In the genomic region with DNA sequence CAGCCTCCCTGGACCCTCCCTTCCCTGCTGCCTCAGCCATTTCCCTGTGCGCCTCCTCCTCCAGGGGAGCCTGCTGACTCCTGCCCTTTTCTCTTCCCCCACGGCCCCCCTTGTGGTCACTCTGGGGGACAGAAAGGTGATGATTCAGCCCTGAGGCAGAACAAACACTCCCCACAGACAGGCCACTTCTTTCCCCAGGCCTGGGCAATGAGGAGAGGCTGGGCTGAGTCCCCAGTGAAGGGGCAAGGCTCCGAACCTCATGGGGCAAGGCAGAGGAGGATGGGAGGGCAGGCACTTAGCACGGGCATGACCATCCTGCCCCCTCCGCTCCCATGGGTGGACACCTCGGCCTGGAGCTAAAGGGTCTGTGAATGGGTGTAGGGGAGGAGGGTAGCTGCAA, we compare ENCODE assay signal across 12 cellular contexts. TPM values are rescaled to one million over a fixed set of nuclear protein-coding genes. Genes with fewer than 3 reads are reported as not detected.
DNase-seq lines count a peak whose midpoint lies in the region; ATAC-seq, FAIRE-seq and TF ChIP-seq lines count a peak whose summit lies in the region.
"Had no signal": no experiment of that assay in that cellular context is flagged by ENCODE, and none has a peak within 500 bp of the region (broad histone marks: within the 10 kb centered on the region; RNA-seq: fewer than 3 reads in every experiment).

No MANE protein-coding gene starts in this region.

- H2BK20ac ChIP-seq in IMR-90 (ENCODE audit: low read depth, low read length): peak overlapping the region; percentile 89

- H3K23ac ChIP-seq in IMR-90 (ENCODE audit: low read depth, low read length): peak overlapping the region; percentile 72; the same call in 1 of the 2 replicates

- no peak overlapping the region for H3K9ac ChIP-seq in IMR-90 (ENCODE audit: low read depth, low read length)
- no peak overlapping the region for H3K9ac ChIP-seq in duodenal mucosa (ENCODE audit: low read depth in 1 of 2, low read length in 2 of 2)

- H2BK15ac ChIP-seq in IMR-90 (ENCODE audit: low read depth, low read length): peak overlapping the region; percentile 81; the same call in 2 of the 3 replicates

- H3K27me3 ChIP-seq in ACC112 (ENCODE audit: insufficient read depth, low read length): no peaks in the 10 kb centered on the region
- H3K27me3 ChIP-seq in IMR-90 (ENCODE audit: control insufficient read depth, insufficient read depth, low read length): no peaks in the 10 kb centered on the region
- H3K27me3 ChIP-seq in duodenal mucosa (ENCODE audit: control insufficient read depth in 1 of 2, insufficient read depth in 2 of 2, low read length in 2 of 2): no peaks in the 10 kb centered on the region

- no peaks in the 10 kb centered on the region; a peak in 1 of 4 replicates for H3K79me1 ChIP-seq in IMR-90 (ENCODE audit: low read depth in 1 of 2, low read length in 2 of 2)

- intact Hi-C loops in IMR-90 (cut with micrococcal nuclease): loop anchor here (5.0 kb wide), 1 partner anchor 47 kb away; no protein-coding TSS in a partner anchor

- ATAC-seq in IMR-90 (ENCODE audit: low read depth) (peak; percentile 67), GM19467 (IDR thresholded peaks at IDR 0.05; ENCODE audit: unreplicated experiment) (no peak), HG02840 (IDR thresholded peaks at IDR 0.05; ENCODE audit: low FRiP score, unreplicated experiment) (no peak), HG03354 (IDR thresholded peaks at IDR 0.05; ENCODE audit: poor library complexity, severe bottlenecking, unreplicated experiment) (no peak)
- ATAC-seq: activated T-cell treated with anti-CD3 and anti-CD28 coated beads, Interleukin-2, amount 50 U/mL, for 4 hours had no signal

- H2AFZ ChIP-seq in ACC112 (ENCODE audit: low read length, unreplicated experiment): no peak overlapping the region
- peak overlapping the region; percentile 82 for H2AFZ ChIP-seq in IMR-90 (replicated peaks; ENCODE audit: low read length, poor library complexity)

- DNase-seq in IMR-90 (peak; percentile 76), medulla oblongata (ENCODE audit: extremely low spot score) (peak; percentile 64), GM19239 (ENCODE audit: insufficient read length, low spot score) (no peak)
- DNase-seq: activated T-cell treated with anti-CD3 and anti-CD28 coated beads, Interleukin-2, amount 50 U/mL, for 4 hours; cerebellar nuclear complex; stimulated activated CD4-positive, alpha-beta T cell treated with anti-CD3 and anti-CD28 coated beads, Interleukin-4, amount 100 ng/mL, for 1 hour had no signal

- no peaks in the 10 kb centered on the region for H3K9me3 ChIP-seq in IMR-90 (ENCODE audit: control insufficient read depth, insufficient read depth, low read length)
- no peaks in the 10 kb centered on the region for H3K9me3 ChIP-seq in duodenal mucosa (ENCODE audit: control insufficient read depth in 1 of 2, low read length in 2 of 2)

- peak overlapping the region; percentile 31 for H3K18ac ChIP-seq in IMR-90 (ENCODE audit: low read depth, low read length)

- H2BK5ac ChIP-seq in IMR-90 (ENCODE audit: low read depth, low read length, poor library complexity, severe bottlenecking): peak overlapping the region; percentile 81

- H4K20me1 ChIP-seq in IMR-90 (ENCODE audit: insufficient read depth, low read length): no peaks in the 10 kb centered on the region

- POLR2A ChIA-PET in IMR-90 (lab: Charles Lee; ENCODE audit: unreplicated experiment): interaction anchor here (0.6 kb wide), 1 partner anchor 69 kb away, joined by 3 read pairs; no protein-coding TSS in a partner anchor

- H3K27ac ChIP-seq in ACC112 (ENCODE audit: low read depth, low read length) (peak overlapping the region; percentile 79), IMR-90 (ENCODE audit: insufficient read depth, low read length) (peak overlapping the region; percentile 48; the same call in 1 of the 2 replicates), duodenal mucosa (ENCODE audit: low read depth, low read length) (peak overlapping the region; percentile 3)

- FAIRE-seq in GM19239 (lab: Jason Lieb, UNC): no peak

- H3K79me2 ChIP-seq in ACC112 (ENCODE audit: control insufficient read depth, insufficient read depth, low read length, unreplicated experiment): no peaks in the 10 kb centered on the region

- in situ Hi-C loops in IMR-90 (cut with MboI; ENCODE audit: low sequenced_read_pairs): no loop called here

- peak overlapping the region; percentile 94 for H3K4ac ChIP-seq in IMR-90 (ENCODE audit: low read depth, low read length)

- H2AK9ac ChIP-seq in IMR-90 (replicated peaks; ENCODE audit: low read depth, low read length, poor library complexity): peak overlapping the region; percentile 93

- 34% methylated on average over 2 of the region's 6 CpGs; no CpG with 5 or more reads in 1 of the 2 experiments for whole genome bisulfite sequencing in IMR-90 (ENCODE audit: extremely low coverage in 2 of 2, insufficient read length in 1 of 2), 2 experiments

- CTCF ChIA-PET in IMR-90 (lab: Yijun Ruan, JAX): interaction anchor here (0.6 kb wide), 1 partner anchor 129 kb away, joined by 3 read pairs; no protein-coding TSS in a partner anchor

- H2AK5ac ChIP-seq in IMR-90 (ENCODE audit: low read depth, low read length): peak overlapping the region; percentile 94

- 0 out of 2 replicates have a peak overlapping the region, but pooled peaks have one; percentile 8 for H3K4me3 ChIP-seq in ACC112 (ENCODE audit: low read depth, low read length)
- H3K4me3 ChIP-seq in IMR-90 (ENCODE audit: insufficient read depth, low read depth, low read length): no peak overlapping the region
- H3K4me3 ChIP-seq in duodenal mucosa (ENCODE audit: low read depth in 1 of 2, low read length in 2 of 2): no peak overlapping the region

- no peak for TF ChIP-seq CTCF in IMR-90 (conservative IDR thresholded peaks at IDR 0.05; ENCODE audit: low read depth, low read length)

- no peak for TF ChIP-seq POLR2A in IMR-90 (IDR thresholded peaks at IDR 0.05; ENCODE audit: low read depth, low read length)

- H3K36me3 ChIP-seq in ACC112 (ENCODE audit: insufficient read depth, low read length): no peaks in the 10 kb centered on the region
- H3K36me3 ChIP-seq in IMR-90 (ENCODE audit: control insufficient read depth, insufficient read depth, low read length): no peaks in the 10 kb centered on the region
- H3K36me3 ChIP-seq in duodenal mucosa (ENCODE audit: control insufficient read depth in 1 of 2, insufficient read depth in 2 of 2, low read length in 2 of 2): no peaks in the 10 kb centered on the region

- H4K8ac ChIP-seq in IMR-90 (ENCODE audit: low read depth in 2 of 2, low read length in 2 of 2): peak overlapping the region; percentile 86 to 94; a peak in 3 of 4 replicates

- peak overlapping the region; percentile 85 for H2BK120ac ChIP-seq in IMR-90 (ENCODE audit: low read depth, low read length)

- TF ChIP-seq RAD21 in IMR-90 (IDR thresholded peaks at IDR 0.05; ENCODE audit: low read length): no peak

- H3K56ac ChIP-seq in IMR-90 (ENCODE audit: extremely low read depth, insufficient read depth, low read length): no peak overlapping the region

- dilution Hi-C loops in IMR-90 (cut with HindIII; ENCODE audit: low sequenced_read_pairs, unreplicated experiment): no loop called here

- BruUV-seq in IMR-90 (replicated peaks; lab: Mats Ljungman, UMichigan): no TSS peak

- H3K9me1 ChIP-seq in IMR-90 (ENCODE audit: insufficient read depth, low read length): peaks cover 47% of the 10 kb centered on the region

- peak overlapping the region; percentile 95 for H4K91ac ChIP-seq in IMR-90 (ENCODE audit: insufficient read depth, low read depth, low read length)

- H3K4me1 ChIP-seq in ACC112 (ENCODE audit: control insufficient read depth, insufficient read depth, low read length, unreplicated experiment) (peaks cover 49% of the 10 kb centered on the region), IMR-90 (ENCODE audit: control insufficient read depth, insufficient read depth, low read length) (peaks cover 33% of the 10 kb centered on the region), duodenal mucosa (ENCODE audit: control insufficient read depth in 1 of 2, insufficient read depth in 2 of 2, low read length in 2 of 2) (peaks cover 0 to 9% of the 10 kb centered on the region in 2 donors)

- peak overlapping the region; percentile 17; the same call in 1 of the 2 replicates for H4K5ac ChIP-seq in IMR-90 (ENCODE audit: low read depth, low read length)

- H3K14ac ChIP-seq in IMR-90 (replicated peaks; ENCODE audit: low read depth, low read length): peak overlapping the region; percentile 91

- H3K4me2 ChIP-seq in IMR-90 (ENCODE audit: low read depth, low read length): 0 out of 2 replicates have a peak overlapping the region, but pooled peaks have one; percentile 1

TF ChIP-seq in IMR-90, 13 proteins besides CTCF, POLR2A, EP300 and RAD21:
- TF ChIP-seq NFE2L2 (IDR thresholded peaks at IDR 0.05; ENCODE audit: low read depth, low read length): no peak
- TF ChIP-seq MAZ (IDR thresholded peaks at IDR 0.05; ENCODE audit: borderline replicate concordance, low read depth, low read length): peak; percentile 50; the same call in 1 of the 2 replicates
- peak; percentile 67; the same call in 1 of the 2 replicates for TF ChIP-seq MAFK (IDR thresholded peaks at IDR 0.05; ENCODE audit: low read depth, low read length)
- peak; percentile 51; the same call in 1 of the 2 replicates for TF ChIP-seq FOS (IDR thresholded peaks at IDR 0.05; ENCODE audit: low read depth, low read length)

RNA-seq across cellular contexts. Expression of gene CSF1R, which starts 21.0 kb away (rescaled TPM):
- under 0.01 and 0.36 TPM in 2 replicates for total RNA-seq in IMR-90 (2012; rRNA removed)
- 0.07 and 0.14 TPM in 2 replicates for polyA plus RNA-seq in IMR-90 (2012; rRNA removed)
- 0.03 and 0.08 TPM in 2 replicates for polyA plus RNA-seq in IMR-90 (2012; cell fraction: cytosol; rRNA removed)
- polyA plus RNA-seq in IMR-90 (2012; cell fraction: nucleus; rRNA removed; ENCODE audit: low replicate concordance): 0.33 and 0.72 TPM in 2 replicates
- total RNA-seq: myocyte had no signal

Comparison
In these comparisons a context has a peak if more than half of its experiments do, and no peak if none do; other contexts are left out.
1. H3K27ac ChIP-seq: peak in every context shown above with its lines; median percentile 79 in ACC112; 48 in IMR-90; 3 in duodenal mucosa.